In the genomic region with DNA sequence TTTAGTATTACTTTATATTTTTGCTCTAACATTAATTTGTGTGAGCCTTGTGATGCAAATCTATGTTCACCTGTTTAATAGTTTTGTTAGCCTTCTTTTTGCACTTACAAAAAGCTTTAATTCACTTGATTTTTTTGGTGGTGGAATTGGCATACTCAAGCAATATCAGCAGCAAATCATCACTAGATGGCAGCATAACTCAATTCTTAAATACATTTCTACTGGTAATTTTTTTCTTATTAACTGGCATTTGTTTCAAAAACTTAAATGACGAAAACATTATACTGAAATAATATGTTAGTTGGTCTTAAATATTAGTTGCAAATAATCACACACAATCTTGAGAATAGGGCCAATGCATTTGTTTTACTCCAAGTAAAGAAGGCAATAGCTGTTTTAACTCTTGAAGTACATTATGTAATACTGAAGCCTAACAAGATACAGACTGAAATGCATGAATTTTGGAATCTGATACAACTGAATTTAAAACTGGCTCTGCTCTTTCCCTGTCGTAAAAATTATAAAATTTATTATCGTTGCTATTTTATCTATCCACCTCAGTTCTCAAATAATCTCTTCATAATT, we compare ENCODE assay signal across 9 cellular contexts.
DNase-seq lines count a peak whose midpoint lies in the region; ATAC-seq and TF ChIP-seq lines count a peak whose summit lies in the region.
"Had no signal": no experiment of that assay in that cellular context is flagged by ENCODE, and none has a peak within 500 bp of the region (broad histone marks: within the 10 kb centered on the region; RNA-seq: fewer than 3 reads in every experiment).

No MANE protein-coding gene starts in this region.

- H3K36me3 Mint-ChIP-seq in CD4-positive, alpha-beta memory T cell: no peaks in the 10 kb centered on the region
- H3K36me3 Mint-ChIP-seq: IgD-negative memory B cell had no signal

- H3K36me3 ChIP-seq in CD4-positive, alpha-beta memory T cell (ENCODE audit: insufficient read depth, low read length): no peaks in the 10 kb centered on the region
- H3K36me3 ChIP-seq in HCT116 (ENCODE audit: control insufficient read depth in 1 of 2, insufficient read depth in 2 of 2, low read length in 2 of 2) (no peaks in the 10 kb centered on the region), mammary epithelial cell (ENCODE audit: insufficient read depth, low read length) (no peaks in the 10 kb centered on the region), mesendoderm (ENCODE audit: control insufficient read depth, insufficient read depth, low read length) (no peaks in the 10 kb centered on the region)

- H3K56ac ChIP-seq in mesendoderm (ENCODE audit: low read length): no peak overlapping the region

- H2BK15ac ChIP-seq in mesendoderm (replicated peaks; ENCODE audit: low read depth): no peak overlapping the region

- H3K9me2 ChIP-seq in HCT116 (ENCODE audit: insufficient read depth): no peaks in the 10 kb centered on the region

- TF ChIP-seq CTCF in HCT116 (IDR thresholded peaks at IDR 0.05 in 2 of 3, conservative IDR thresholded peaks at IDR 0.05 in 1 of 3; ENCODE audit: borderline replicate concordance in 1 of 3, insufficient read depth in 1 of 3, low read depth in 2 of 3, low read length in 2 of 3) (peak; percentile 42 to 70 (median 48); a peak in 4 of 6 replicates), mammary epithelial cell (conservative IDR thresholded peaks at IDR 0.05 in 1 of 2, IDR thresholded peaks at IDR 0.05 in 1 of 2; ENCODE audit: extremely low read depth in 1 of 2, insufficient read depth in 1 of 2, low read depth in 1 of 2, low read length in 2 of 2) (peak; percentile 61 to 62), omental fat pad (IDR thresholded peaks at IDR 0.05) (no peak)

- H3K23ac ChIP-seq in mesendoderm (ENCODE audit: low read length): no peak overlapping the region

- no peak overlapping the region for H4K5ac ChIP-seq in mesendoderm (ENCODE audit: low read length)

- POLR2A ChIA-PET in CD4-positive, alpha-beta memory T cell (lab: Charles Lee; ENCODE audit: partially characterized antibody): no interaction called here
- POLR2A ChIA-PET in HCT116 (lab: Charles Lee): interaction anchor here (0.5 kb wide), 1 partner anchor 982 kb away, joined by 3 read pairs; no protein-coding TSS in a partner anchor

- H3K9ac ChIP-seq in HCT116 (ENCODE audit: low read length) (no peak overlapping the region), mammary epithelial cell (ENCODE audit: insufficient read depth, low read length) (no peak overlapping the region), mesendoderm (ENCODE audit: low read length) (no peak overlapping the region)

- no peak overlapping the region for H3K4me3 Mint-ChIP-seq in CD4-positive, alpha-beta memory T cell
- H3K4me3 Mint-ChIP-seq: IgD-negative memory B cell had no signal

- no peaks in the 10 kb centered on the region for H3K79me1 ChIP-seq in mesendoderm (ENCODE audit: low read length)

- no peaks in the 10 kb centered on the region for H3K4me1 ChIP-seq in CD4-positive, alpha-beta memory T cell (ENCODE audit: insufficient read depth, low read length)
- H3K4me1 ChIP-seq in HCT116 (ENCODE audit: control insufficient read depth in 1 of 2, insufficient read depth in 2 of 2, low read length in 2 of 2) (no peaks in the 10 kb centered on the region), mammary epithelial cell (ENCODE audit: insufficient read depth, low read length) (no peaks in the 10 kb centered on the region), mesendoderm (ENCODE audit: control insufficient read depth, low read depth, low read length) (no peaks in the 10 kb centered on the region)

- in situ Hi-C loops in mammary epithelial cell (cut with MboI; ENCODE audit: low sequenced_read_pairs in 2 of 2): loop anchor here in 1 of 2 donors (25.0 kb wide), 1 partner anchor 598 kb away; no protein-coding TSS in a partner anchor

- H2AFZ ChIP-seq in HCT116 (ENCODE audit: low read depth, low read length, poor library complexity, severe bottlenecking): peak overlapping the region; percentile 33
- H2AFZ ChIP-seq in mammary epithelial cell (ENCODE audit: low read depth, low read length): no peak overlapping the region

- H3K27ac Mint-ChIP-seq in CD4-positive, alpha-beta memory T cell: no peak overlapping the region
- H3K27ac Mint-ChIP-seq: IgD-negative memory B cell had no signal

- no peak overlapping the region for H4K8ac ChIP-seq in mesendoderm (ENCODE audit: low read depth, low read length)

- CTCF ChIA-PET in CD4-positive, alpha-beta memory T cell (lab: Charles Lee; ENCODE audit: partially characterized antibody): interaction anchor here (1.1 to 1.5 kb wide), 3 partner anchors 13 to 370 kb away, joined by 3 to 5 read pairs (median 3); no protein-coding TSS in a partner anchor
- CTCF ChIA-PET in HCT116 (lab: Charles Lee) (interaction anchor here (0.8 to 2.4 kb wide), 7 partner anchors 14 to 1897 kb away, joined by 3 to 6 read pairs (median 3); no protein-coding TSS in a partner anchor), mammary epithelial cell (lab: Charles Lee; ENCODE audit: low non-redundant PET) (no interaction called here)

- ATAC-seq in HCT116: no peak
- no peak for ATAC-seq in omental fat pad (ENCODE audit: low FRiP score)

- peaks cover 0 to 2% of the 10 kb centered on the region in 2 donors for H3K27me3 Mint-ChIP-seq in CD4-positive, alpha-beta memory T cell
- H3K27me3 Mint-ChIP-seq: IgD-negative memory B cell had no signal

- H3K79me2 ChIP-seq in HCT116 (ENCODE audit: insufficient read depth, low read length) (no peaks in the 10 kb centered on the region), mammary epithelial cell (ENCODE audit: insufficient read depth, low read length) (no peaks in the 10 kb centered on the region), mesendoderm (ENCODE audit: control insufficient read depth, insufficient read depth, low read length) (no peaks in the 10 kb centered on the region)

- H4K20me1 ChIP-seq in HCT116 (ENCODE audit: insufficient read depth): no peaks in the 10 kb centered on the region
- no peaks in the 10 kb centered on the region for H4K20me1 ChIP-seq in mammary epithelial cell (ENCODE audit: insufficient read depth, low read length)

- no peaks in the 10 kb centered on the region for H3K4me1 Mint-ChIP-seq in CD4-positive, alpha-beta memory T cell
- H3K4me1 Mint-ChIP-seq: IgD-negative memory B cell had no signal

- intact Hi-C loops in CD4-positive, alpha-beta memory T cell (cut with micrococcal nuclease): loop anchor here (1.0 to 2.0 kb wide), 4 partner anchors 369 to 1898 kb away; no protein-coding TSS in a partner anchor
- intact Hi-C loops in HCT116 (cut with micrococcal nuclease): no loop called here
- intact Hi-C loops in mammary epithelial cell (cut with micrococcal nuclease): loop anchor here (5.0 to 10.0 kb wide), 3 partner anchors 598 to 818 kb away; a partner anchor contains a TSS

- H3K4me3 ChIP-seq in CD4-positive, alpha-beta memory T cell (ENCODE audit: low read length in 2 of 2): no peak overlapping the region
- no peak overlapping the region for H3K4me3 ChIP-seq in HCT116 (replicated peaks in 1 of 2; ENCODE audit: low read depth in 1 of 2, low read length in 2 of 2)
- no peak overlapping the region for H3K4me3 ChIP-seq in mammary epithelial cell (replicated peaks in 1 of 3; ENCODE audit: insufficient read depth in 1 of 3, low read depth in 2 of 3, low read length in 3 of 3)
- H3K4me3 ChIP-seq in mesendoderm (ENCODE audit: low read length): no peak overlapping the region

- H3K27me3 ChIP-seq in CD4-positive, alpha-beta memory T cell (ENCODE audit: insufficient read depth, low read length): no peaks in the 10 kb centered on the region
- H3K27me3 ChIP-seq in HCT116 (ENCODE audit: insufficient read depth, low read length) (no peaks in the 10 kb centered on the region), mammary epithelial cell (ENCODE audit: insufficient read depth, low read length) (peaks cover 1% of the 10 kb centered on the region), mesendoderm (ENCODE audit: insufficient read depth, low read length, poor library complexity) (no peaks in the 10 kb centered on the region)

- H2BK120ac ChIP-seq in mesendoderm (ENCODE audit: low read depth, low read length): no peak overlapping the region

- H3K9me3 ChIP-seq in CD4-positive, alpha-beta memory T cell (ENCODE audit: control insufficient read depth in 1 of 2, low read length in 2 of 2): no peaks in the 10 kb centered on the region
- no peaks in the 10 kb centered on the region for H3K9me3 ChIP-seq in HCT116 (ENCODE audit: control insufficient read depth in 1 of 2, insufficient read depth in 1 of 2, low read depth in 1 of 2, low read length in 2 of 2)
- no peaks in the 10 kb centered on the region for H3K9me3 ChIP-seq in mammary epithelial cell (replicated peaks; ENCODE audit: insufficient read depth, low read length)

- peaks cover 0 to 3% (median 0%) of the 10 kb centered on the region in 8 donors for H3K9me3 Mint-ChIP-seq in CD4-positive, alpha-beta memory T cell

- no peak overlapping the region for H2BK5ac ChIP-seq in mesendoderm (ENCODE audit: low read length)

- dilution Hi-C loops in mammary epithelial cell (cut with HindIII; ENCODE audit: low sequenced_read_pairs): no loop called here

- no TSS peak for BruUV-seq in HCT116 (replicated peaks; lab: Mats Ljungman, UMichigan)
- no TSS peak for BruUV-seq in mammary epithelial cell (replicated peaks; lab: Mats Ljungman, UMichigan)

- peak; percentile 75 for TF ChIP-seq RAD21 in HCT116 (IDR thresholded peaks at IDR 0.05; ENCODE audit: low read depth)

- H3K4me2 ChIP-seq in HCT116 (ENCODE audit: low read length): no peak overlapping the region
- no peak overlapping the region for H3K4me2 ChIP-seq in mammary epithelial cell (ENCODE audit: insufficient read depth, low read depth, low read length)
- no peak overlapping the region for H3K4me2 ChIP-seq in mesendoderm (ENCODE audit: low read length)

- no peak overlapping the region for H3K4ac ChIP-seq in mesendoderm (ENCODE audit: low read depth, low read length)

- DNase-seq in CD4-positive, alpha-beta memory T cell: peak in 4 of 5 donors; percentile 23 to 44 (median 39)
- DNase-seq in HCT116 (ENCODE audit: low read depth, low spot score): peak; percentile 47
- DNase-seq in NCI-H2227 treated with DMSO at 0.1 percent for 48 hours (lab: John Stamatoyannopoulos, UW): peak; percentile 14
- DNase-seq in mammary epithelial cell: peak; percentile 14
- DNase-seq in mesendoderm: peak; percentile 43
- no peak for DNase-seq in omental fat pad (ENCODE audit: low spot score)
- DNase-seq in stimulated activated CD4-positive, alpha-beta T cell treated with anti-CD3 and anti-CD28 coated beads, Interleukin-2, amount 100 ng/mL, for 24 hours: no peak
- DNase-seq in activated T-cell treated with anti-CD3 and anti-CD28 coated beads, Interleukin-2, amount 50 U/mL, for 48 hours: no peak

- RAD21 ChIA-PET in HCT116 (lab: Charles Lee; ENCODE audit: low non-redundant PET in 1 of 2, low total read pairs in 2 of 2, uncharacterized antibody in 2 of 2, unreplicated experiment in 2 of 2): no interaction called here

- H2AK5ac ChIP-seq in mesendoderm (ENCODE audit: low read length): no peak overlapping the region

- no peak for TF ChIP-seq POLR2A in HCT116 (IDR thresholded peaks at IDR 0.05; ENCODE audit: borderline replicate concordance, extremely low read depth, insufficient read depth, insufficient read length)

- no peak overlapping the region for H3K27ac ChIP-seq in CD4-positive, alpha-beta memory T cell (ENCODE audit: low read depth, low read length)
- H3K27ac ChIP-seq in HCT116 (ENCODE audit: low read depth, low read length) (no peak overlapping the region), mammary epithelial cell (ENCODE audit: insufficient read depth, low read depth, low read length) (no peak overlapping the region), mesendoderm (ENCODE audit: low read depth, low read length) (no peak overlapping the region)

- H3K18ac ChIP-seq in mesendoderm (ENCODE audit: low read length): no peak overlapping the region

- 4% methylated on average over 3 of the region's 3 CpGs for WGBS in mammary epithelial cell (ENCODE audit: low coverage, missing lambda C conversion rate)
- no CpG with 5 or more reads among the region's 3 CpGs for WGBS in mesendoderm (ENCODE audit: extremely low coverage, insufficient coverage, low lambda C conversion rate)

Comparison
In these comparisons a context has a peak if more than half of its experiments do, and no peak if none do; other contexts are left out.
1. DNase-seq: peak in CD4-positive, alpha-beta memory T cell (4 of 5), HCT116 (single experiment), NCI-H2227 treated with DMSO at 0.1 percent for 48 hours (single experiment), mammary epithelial cell (single experiment) and mesendoderm (single experiment); none in omental fat pad (single experiment), stimulated activated CD4-positive, alpha-beta T cell treated with anti-CD3 and anti-CD28 coated beads, Interleukin-2, amount 100 ng/mL, for 24 hours (0 of 2) and activated T-cell treated with anti-CD3 and anti-CD28 coated beads, Interleukin-2, amount 50 U/mL, for 48 hours (0 of 2).
2. CTCF ChIP-seq: peak in HCT116 (3 of 3) and mammary epithelial cell (2 of 2); none in omental fat pad (0 of 3).